ENCODE assay signal across 6 cellular contexts in genomic region chr4:169821402-169821801, GRCh38.
"Had no signal": no experiment of that assay in that cellular context is flagged by ENCODE, and none has a peak within 500 bp of the region (broad histone marks: within the 10 kb centered on the region; RNA-seq: fewer than 3 reads in every experiment).

No MANE protein-coding gene starts in this region.

- H3K27ac ChIP-seq: HL-60, KMS-11 had no signal

- H3K4me3 ChIP-seq: K562 had no signal

- DNase-seq: IMR-90, KBM-7, KG1 had no signal

- H3K9ac ChIP-seq: KMS-11 had no signal

- H3K4me2 ChIP-seq: KMS-11 had no signal
